ENCODE assay signal across 17 cellular contexts in the genomic region with DNA sequence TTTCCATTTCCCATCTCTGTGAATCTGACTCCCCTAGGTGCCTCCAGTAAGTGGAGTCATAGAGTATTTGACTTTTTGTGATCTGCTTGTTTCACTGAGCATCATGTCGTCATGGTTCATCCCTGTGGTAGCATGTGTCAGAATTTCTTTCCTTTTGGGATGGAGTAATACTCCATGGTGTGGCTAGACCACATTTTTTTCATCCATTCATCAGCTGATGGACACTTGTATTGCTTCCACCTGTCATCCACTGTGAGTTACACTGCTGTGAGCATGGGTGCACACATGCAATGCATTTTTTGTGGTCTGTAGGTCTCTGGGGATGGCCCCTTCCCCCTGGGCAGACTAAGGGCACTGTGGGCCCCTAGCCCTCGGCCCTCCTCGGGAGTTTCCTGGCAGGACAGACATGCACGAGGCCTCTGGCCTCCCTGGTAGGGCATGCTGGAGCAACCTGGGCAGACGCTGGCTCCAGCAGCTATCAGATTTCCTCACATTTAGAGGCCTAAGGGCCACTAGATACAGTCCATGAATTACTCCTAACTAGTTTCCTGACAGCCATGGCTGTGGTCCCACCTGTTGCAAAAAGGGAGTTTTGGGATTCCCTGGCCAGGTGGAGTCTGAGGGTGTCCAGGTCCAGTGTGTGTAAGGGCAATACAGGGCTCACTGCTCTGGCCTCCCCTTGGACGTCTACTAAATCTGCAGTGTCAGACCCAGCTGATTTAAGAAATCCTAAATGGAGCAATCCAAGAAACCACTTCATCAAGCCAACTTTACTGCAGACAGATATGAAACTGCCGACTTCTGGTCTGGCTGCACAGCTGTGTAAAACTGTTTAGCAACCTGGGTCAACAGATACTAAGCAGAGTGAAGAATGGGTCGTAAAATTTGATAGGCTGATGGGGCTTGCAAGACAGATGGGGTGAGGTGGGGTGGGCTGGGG.
A peak's percentile ranks its signal among the peaks of the same experiment; 100 is the strongest.
DNase-seq lines count a peak whose midpoint lies in the region; ATAC-seq and TF ChIP-seq lines count a peak whose summit lies in the region.
"Had no signal": no experiment of that assay in that cellular context is flagged by ENCODE, and none has a peak within 500 bp of the region (broad histone marks: within the 10 kb centered on the region; RNA-seq: fewer than 3 reads in every experiment).

No MANE protein-coding gene starts in this region.

- H3K79me2 ChIP-seq in SK-N-SH (ENCODE audit: insufficient read depth): no peaks in the 10 kb centered on the region

- no peaks in the 10 kb centered on the region for H3F3A ChIP-seq in SK-N-SH (replicated peaks; ENCODE audit: insufficient read depth)

- CTCF ChIA-PET in activated CD8-positive, alpha-beta T cell treated with anti-CD3 and anti-CD28 coated beads, Interleukin-2, amount 10 ng/mL, durations not matched to agents 7 days and 5 days (lab: Charles Lee): interaction anchor here (1.8 kb wide), 1 partner anchor 23 kb away, joined by 4 read pairs; no protein-coding TSS in a partner anchor
- CTCF ChIA-PET in activated CD8-positive, alpha-beta T cell treated with anti-CD3 and anti-CD28 coated beads for 36 hours (lab: Charles Lee): interaction anchor here (1.0 kb wide), 1 partner anchor 22 kb away, joined by 4 read pairs; no protein-coding TSS in a partner anchor
- CTCF ChIA-PET in SK-N-SH (lab: Yijun Ruan, JAX): interaction anchor here (1.3 to 1.7 kb wide), 2 partner anchors 10 to 19 kb away, joined by 4 to 6 read pairs; no protein-coding TSS in a partner anchor

- no peak overlapping the region for H2AFZ ChIP-seq in SK-N-SH (ENCODE audit: low read depth)
- H2AFZ ChIP-seq: PC-9 had no signal

- no peaks in the 10 kb centered on the region for H3K9me3 Mint-ChIP-seq in activated CD8-positive, alpha-beta T cell treated with anti-CD3 and anti-CD28 coated beads, Interleukin-2, amount 10 ng/mL, durations not matched to agents 7 days and 5 days (ENCODE audit: insufficient read depth)
- H3K9me3 Mint-ChIP-seq in activated CD8-positive, alpha-beta T cell treated with anti-CD3 and anti-CD28 coated beads for 36 hours: peaks cover 1% of the 10 kb centered on the region
- H3K9me3 Mint-ChIP-seq: IgD-negative memory B cell; neural crest cell; stimulated activated naive CD8-positive, alpha-beta T cell treated with anti-CD3 and anti-CD28 coated beads, Interleukin-15, Interleukin-2, amounts not matched to agents 100 ng/mL and 50 ng/mL, for 24 hours had no signal

- peaks cover 0 to 14% of the 10 kb centered on the region in 2 donors for H3K4me1 ChIP-seq in left lung
- H3K4me1 ChIP-seq in upper lobe of left lung: peaks cover 0 to 23% (median 15%) of the 10 kb centered on the region in 4 donors
- peaks cover 0 to 5% of the 10 kb centered on the region in 2 experiments; a peak in 1 of 4 replicates for H3K4me1 ChIP-seq in SK-N-SH (ENCODE audit: control insufficient read depth in 1 of 2, insufficient read depth in 2 of 2, low read depth in 1 of 2, low read length in 1 of 2)
- no peaks in the 10 kb centered on the region for H3K4me1 ChIP-seq in BE2C

- POLR2A ChIA-PET in activated CD8-positive, alpha-beta T cell treated with anti-CD3 and anti-CD28 coated beads, Interleukin-2, amount 10 ng/mL, durations not matched to agents 7 days and 5 days (lab: Charles Lee): interaction anchor here (0.5 kb wide), 1 partner anchor 160 kb away, joined by 3 read pairs; no protein-coding TSS in a partner anchor
- POLR2A ChIA-PET in activated CD8-positive, alpha-beta T cell treated with anti-CD3 and anti-CD28 coated beads for 36 hours (lab: Charles Lee): interaction anchor here (1.3 to 1.5 kb wide), 2 partner anchors 11 to 14 kb away, joined by 3 read pairs; no protein-coding TSS in a partner anchor
- POLR2A ChIA-PET in SK-N-SH (lab: Yijun Ruan, JAX): interaction anchor here (0.8 kb wide), 1 partner anchor 46 kb away, joined by 3 read pairs; no protein-coding TSS in a partner anchor

- TF ChIP-seq CTCF in activated CD8-positive, alpha-beta T cell treated with anti-CD3 and anti-CD28 coated beads for 36 hours (IDR thresholded peaks at IDR 0.05): no peak
- TF ChIP-seq CTCF in left lung (IDR thresholded peaks at IDR 0.05): no peak
- no peak for TF ChIP-seq CTCF in upper lobe of left lung (IDR thresholded peaks at IDR 0.05)
- TF ChIP-seq CTCF in SK-N-SH (IDR thresholded peaks at IDR 0.05): no peak
- TF ChIP-seq CTCF in BE2C (IDR thresholded peaks at IDR 0.05; ENCODE audit: low read depth, low read length): no peak

- H3K27me3 Mint-ChIP-seq in activated CD8-positive, alpha-beta T cell treated with anti-CD3 and anti-CD28 coated beads, Interleukin-2, amount 10 ng/mL, durations not matched to agents 7 days and 5 days (ENCODE audit: low read depth): peaks cover 2% of the 10 kb centered on the region
- H3K27me3 Mint-ChIP-seq in activated CD8-positive, alpha-beta T cell treated with anti-CD3 and anti-CD28 coated beads for 36 hours: peaks cover 1% of the 10 kb centered on the region
- H3K27me3 Mint-ChIP-seq: IgD-negative memory B cell; stimulated activated naive CD8-positive, alpha-beta T cell treated with anti-CD3 and anti-CD28 coated beads, Interleukin-15, Interleukin-2, amounts not matched to agents 100 ng/mL and 50 ng/mL, for 24 hours had no signal

- intact Hi-C loops in activated CD8-positive, alpha-beta T cell treated with anti-CD3 and anti-CD28 coated beads for 36 hours (cut with micrococcal nuclease): no loop called here
- intact Hi-C loops in left lung (cut with DNase I): no loop called here

- H3K27ac ChIP-seq in left lung: peak overlapping the region in 1 of 2 donors; percentile 31
- peak overlapping the region in 2 of 4 donors; percentile 32 to 59 for H3K27ac ChIP-seq in upper lobe of left lung
- H3K27ac ChIP-seq in SK-N-SH (ENCODE audit: low read depth in 2 of 2, low read length in 1 of 2): no peak overlapping the region
- H3K27ac ChIP-seq: brain microvascular endothelial cell, PC-9 had no signal

- H3K4me3 ChIP-seq in left lung (no peak overlapping the region), upper lobe of left lung (no peak overlapping the region), SK-N-SH (ENCODE audit: low read depth in 2 of 2, low read length in 1 of 2) (no peak overlapping the region), BE2C (ENCODE audit: low read depth, low read length) (no peak overlapping the region)
- H3K4me3 ChIP-seq: lung, PC-9 had no signal

- no peaks in the 10 kb centered on the region for H3K9me2 ChIP-seq in SK-N-SH

- H3K27me3 ChIP-seq in left lung: no peaks in the 10 kb centered on the region
- H3K27me3 ChIP-seq in upper lobe of left lung: no peaks in the 10 kb centered on the region
- no peaks in the 10 kb centered on the region for H3K27me3 ChIP-seq in SK-N-SH (ENCODE audit: insufficient read depth)
- H3K27me3 ChIP-seq in BE2C: no peaks in the 10 kb centered on the region
- H3K27me3 ChIP-seq: brain microvascular endothelial cell had no signal

- peaks cover 52% of the 10 kb centered on the region for H3K4me1 Mint-ChIP-seq in activated CD8-positive, alpha-beta T cell treated with anti-CD3 and anti-CD28 coated beads, Interleukin-2, amount 10 ng/mL, durations not matched to agents 7 days and 5 days (ENCODE audit: low read depth)
- peaks cover 8% of the 10 kb centered on the region for H3K4me1 Mint-ChIP-seq in activated CD8-positive, alpha-beta T cell treated with anti-CD3 and anti-CD28 coated beads for 36 hours (ENCODE audit: low read depth)
- H3K4me1 Mint-ChIP-seq: neural crest cell had no signal

- no peak overlapping the region for H3K9ac ChIP-seq in SK-N-SH

- DNase-seq in activated CD8-positive, alpha-beta T cell treated with anti-CD3 and anti-CD28 coated beads, Interleukin-2, amount 10 ng/mL, durations not matched to agents 7 days and 5 days: no peak
- no peak for DNase-seq in activated CD8-positive, alpha-beta T cell treated with anti-CD3 and anti-CD28 coated beads for 36 hours
- DNase-seq in NCI-H82 (lab: John Stamatoyannopoulos, UW) (peak; percentile 54), left lung (no peak), upper lobe of left lung (no peak), SK-N-SH (no peak), BE2C (no peak), UCSD-AML1 (lab: John Stamatoyannopoulos, UW; ENCODE audit: unreplicated experiment) (no peak)
- DNase-seq: activated naive CD4-positive, alpha-beta T cell; brain microvascular endothelial cell; NCI-H2029; PC-9; small intestine had no signal

- peak in 1 of 4 donors; percentile 14 for TF ChIP-seq POLR2A in upper lobe of left lung (IDR thresholded peaks at IDR 0.05)

- no peak overlapping the region for H3K4me3 Mint-ChIP-seq in activated CD8-positive, alpha-beta T cell treated with anti-CD3 and anti-CD28 coated beads, Interleukin-2, amount 10 ng/mL, durations not matched to agents 7 days and 5 days
- H3K4me3 Mint-ChIP-seq in activated CD8-positive, alpha-beta T cell treated with anti-CD3 and anti-CD28 coated beads for 36 hours: no peak overlapping the region
- H3K4me3 Mint-ChIP-seq: IgD-negative memory B cell; neural crest cell; stimulated activated naive CD8-positive, alpha-beta T cell treated with anti-CD3 and anti-CD28 coated beads, Interleukin-15, Interleukin-2, amounts not matched to agents 100 ng/mL and 50 ng/mL, for 24 hours had no signal

- H3K9me3 ChIP-seq in left lung: no peaks in the 10 kb centered on the region
- no peaks in the 10 kb centered on the region for H3K9me3 ChIP-seq in upper lobe of left lung
- no peaks in the 10 kb centered on the region for H3K9me3 ChIP-seq in SK-N-SH
- no peaks in the 10 kb centered on the region for H3K9me3 ChIP-seq in BE2C

- H4K20me1 ChIP-seq in SK-N-SH (ENCODE audit: insufficient read depth): no peaks in the 10 kb centered on the region

- H3K4me2 ChIP-seq in SK-N-SH: no peak overlapping the region
- H3K4me2 ChIP-seq: PC-9 had no signal

- H3K27ac Mint-ChIP-seq in activated CD8-positive, alpha-beta T cell treated with anti-CD3 and anti-CD28 coated beads, Interleukin-2, amount 10 ng/mL, durations not matched to agents 7 days and 5 days: peak overlapping the region; percentile 17
- H3K27ac Mint-ChIP-seq in activated CD8-positive, alpha-beta T cell treated with anti-CD3 and anti-CD28 coated beads for 36 hours: no peak overlapping the region
- H3K27ac Mint-ChIP-seq: stimulated activated naive CD8-positive, alpha-beta T cell treated with anti-CD3 and anti-CD28 coated beads, Interleukin-15, Interleukin-2, amounts not matched to agents 100 ng/mL and 50 ng/mL, for 24 hours had no signal

- 66 to 75% methylated on average over 4 to 8 of the region's 8 CpGs for WGBS in upper lobe of left lung, 2 donors
- WGBS in SK-N-SH (ENCODE audit: low lambda C conversion rate): 18% methylated on average over 8 of the region's 8 CpGs

- H3K36me3 ChIP-seq in left lung (no peaks in the 10 kb centered on the region), upper lobe of left lung (no peaks in the 10 kb centered on the region), SK-N-SH (replicated peaks in 1 of 2; ENCODE audit: control insufficient read depth in 1 of 2, insufficient read depth in 2 of 2, low read length in 1 of 2) (no peaks in the 10 kb centered on the region), BE2C (no peaks in the 10 kb centered on the region)
- H3K36me3 ChIP-seq: brain microvascular endothelial cell had no signal

- TF ChIP-seq RAD21 in SK-N-SH (IDR thresholded peaks at IDR 0.05; ENCODE audit: low read length): no peak

- no peak for ATAC-seq in activated CD8-positive, alpha-beta T cell treated with anti-CD3 and anti-CD28 coated beads, Interleukin-2, amount 10 ng/mL, durations not matched to agents 7 days and 5 days
- ATAC-seq in activated CD8-positive, alpha-beta T cell treated with anti-CD3 and anti-CD28 coated beads for 36 hours: no peak
- ATAC-seq in left lung (peak; percentile 52), upper lobe of left lung (ENCODE audit: low FRiP score in 2 of 2) (peak; percentile 48 to 50)

- TF ChIP-seq EP300 in upper lobe of left lung (IDR thresholded peaks at IDR 0.05): no peak
- no peak for TF ChIP-seq EP300 in SK-N-SH (IDR thresholded peaks at IDR 0.05; ENCODE audit: borderline replicate concordance in 1 of 2, low read depth in 1 of 2, low read length in 1 of 2)

- peaks cover 7% of the 10 kb centered on the region for H3K36me3 Mint-ChIP-seq in activated CD8-positive, alpha-beta T cell treated with anti-CD3 and anti-CD28 coated beads, Interleukin-2, amount 10 ng/mL, durations not matched to agents 7 days and 5 days (ENCODE audit: low read depth)
- H3K36me3 Mint-ChIP-seq in activated CD8-positive, alpha-beta T cell treated with anti-CD3 and anti-CD28 coated beads for 36 hours (ENCODE audit: low read depth): peaks cover 2% of the 10 kb centered on the region
- H3K36me3 Mint-ChIP-seq: IgD-negative memory B cell had no signal

Comparison
In these comparisons a context has a peak if more than half of its experiments do, and no peak if none do; other contexts are left out.
1. ATAC-seq: peak in left lung (single experiment) and upper lobe of left lung (2 of 2); none in activated CD8-positive, alpha-beta T cell treated with anti-CD3 and anti-CD28 coated beads, Interleukin-2, amount 10 ng/mL, durations not matched to agents 7 days and 5 days (single experiment) and activated CD8-positive, alpha-beta T cell treated with anti-CD3 and anti-CD28 coated beads for 36 hours (single experiment).